17 cellular contexts compared by ENCODE assay signal in genomic region chr18:74731097-74731496, GRCh38.
DNase-seq lines count a peak whose midpoint lies in the region; ATAC-seq and TF ChIP-seq lines count a peak whose summit lies in the region.
"Had no signal": no experiment of that assay in that cellular context is flagged by ENCODE, and none has a peak within 500 bp of the region (broad histone marks: within the 10 kb centered on the region; RNA-seq: fewer than 3 reads in every experiment).

No MANE protein-coding gene starts in this region.

- CTCF ChIA-PET in AG04449 (lab: Yijun Ruan, JAX) (no interaction called here), IMR-90 (lab: Yijun Ruan, JAX) (no interaction called here)
- CTCF ChIA-PET in activated CD4-positive, alpha-beta T cell treated with anti-CD3 and anti-CD28 coated beads for 36 hours (lab: Charles Lee) = no interaction called here

- H3K14ac ChIP-seq in IMR-90 (replicated peaks; ENCODE audit: low read depth, low read length) = no peak overlapping the region

- H2BK15ac ChIP-seq in IMR-90 (ENCODE audit: low read depth, low read length) = no peak overlapping the region; the same call in 2 of the 3 replicates

- no peak overlapping the region for H4K91ac ChIP-seq in IMR-90 (ENCODE audit: insufficient read depth, low read depth, low read length)

- no peak overlapping the region for H3K9ac ChIP-seq in IMR-90 (ENCODE audit: low read depth, low read length)
- H3K9ac ChIP-seq: BLaER1 treated with 17β-estradiol and CSF1 and Interleukin-3, amounts not matched to agents 10 nM and 100 nM had no signal

- H3K4me1 ChIP-seq in IMR-90 (ENCODE audit: control insufficient read depth, insufficient read depth, low read length) = peaks cover 3% of the 10 kb centered on the region
- H3K4me1 ChIP-seq: BLaER1 treated with 17β-estradiol and CSF1 and Interleukin-3, amounts not matched to agents 10 nM and 100 nM; tibial nerve had no signal

- no peaks in the 10 kb centered on the region for H3K36me3 ChIP-seq in IMR-90 (ENCODE audit: control insufficient read depth, insufficient read depth, low read length)
- H3K36me3 ChIP-seq: tibial nerve had no signal

- H4K20me1 ChIP-seq in IMR-90 (ENCODE audit: insufficient read depth, low read length) = no peaks in the 10 kb centered on the region
- H4K20me1 ChIP-seq: BLaER1 treated with 17β-estradiol and CSF1 and Interleukin-3, amounts not matched to agents 10 nM and 100 nM had no signal

- TF ChIP-seq RAD21 in IMR-90 (IDR thresholded peaks at IDR 0.05; ENCODE audit: low read length) = no peak

- H3K27me3 Mint-ChIP-seq in activated CD4-positive, alpha-beta T cell treated with anti-CD3 and anti-CD28 coated beads for 36 hours = no peaks in the 10 kb centered on the region
- H3K27me3 Mint-ChIP-seq: activated naive CD4-positive, alpha-beta T cell treated with anti-CD3 and anti-CD28 coated beads, Interleukin-2, amount 10 ng/mL, durations not matched to agents 7 days and 5 days had no signal

- POLR2A ChIA-PET in AG04449 (lab: Yijun Ruan, JAX) (no interaction called here), IMR-90 (lab: Charles Lee; ENCODE audit: unreplicated experiment) (no interaction called here)
- POLR2A ChIA-PET in activated CD4-positive, alpha-beta T cell treated with anti-CD3 and anti-CD28 coated beads for 36 hours (lab: Charles Lee) = no interaction called here

- peak overlapping the region; percentile 19; the same call in 1 of the 2 replicates for H3K27ac ChIP-seq in IMR-90 (ENCODE audit: insufficient read depth, low read length)
- H3K27ac ChIP-seq: BLaER1 treated with 17β-estradiol and CSF1 and Interleukin-3, amounts not matched to agents 10 nM and 100 nM; tibial nerve had no signal

- peaks cover 7% of the 10 kb centered on the region for H3K4me1 Mint-ChIP-seq in activated CD4-positive, alpha-beta T cell treated with anti-CD3 and anti-CD28 coated beads for 36 hours

- H3K56ac ChIP-seq in IMR-90 (ENCODE audit: extremely low read depth, insufficient read depth, low read length) = no peak overlapping the region

- H3K27ac Mint-ChIP-seq in activated CD4-positive, alpha-beta T cell treated with anti-CD3 and anti-CD28 coated beads for 36 hours = no peak overlapping the region
- H3K27ac Mint-ChIP-seq: activated naive CD4-positive, alpha-beta T cell treated with anti-CD3 and anti-CD28 coated beads, Interleukin-2, amount 10 ng/mL, durations not matched to agents 7 days and 5 days; natural killer cell had no signal

- H2AK9ac ChIP-seq in IMR-90 (replicated peaks; ENCODE audit: low read depth, low read length, poor library complexity) = no peak overlapping the region

- no peak overlapping the region for H3K23ac ChIP-seq in IMR-90 (ENCODE audit: low read depth, low read length)

- no peaks in the 10 kb centered on the region for H3K9me3 ChIP-seq in IMR-90 (ENCODE audit: control insufficient read depth, insufficient read depth, low read length)
- H3K9me3 ChIP-seq: BLaER1 treated with 17β-estradiol and CSF1 and Interleukin-3, amounts not matched to agents 10 nM and 100 nM; tibial nerve had no signal

- no peaks in the 10 kb centered on the region for H3K9me3 Mint-ChIP-seq in activated CD4-positive, alpha-beta T cell treated with anti-CD3 and anti-CD28 coated beads for 36 hours (ENCODE audit: low read depth)
- H3K9me3 Mint-ChIP-seq: activated naive CD4-positive, alpha-beta T cell treated with anti-CD3 and anti-CD28 coated beads, Interleukin-2, amount 10 ng/mL, durations not matched to agents 7 days and 5 days; natural killer cell had no signal

- H3K4me3 Mint-ChIP-seq in activated CD4-positive, alpha-beta T cell treated with anti-CD3 and anti-CD28 coated beads for 36 hours = no peak overlapping the region
- H3K4me3 Mint-ChIP-seq: activated naive CD4-positive, alpha-beta T cell treated with anti-CD3 and anti-CD28 coated beads, Interleukin-2, amount 10 ng/mL, durations not matched to agents 7 days and 5 days; natural killer cell had no signal

- H3K79me1 ChIP-seq in IMR-90 (ENCODE audit: low read depth in 1 of 2, low read length in 2 of 2) = peaks cover 20 to 45% of the 10 kb centered on the region in 2 experiments

- peaks cover 14% of the 10 kb centered on the region for H3K9me1 ChIP-seq in IMR-90 (ENCODE audit: insufficient read depth, low read length)

- no peak overlapping the region for H2BK20ac ChIP-seq in IMR-90 (ENCODE audit: low read depth, low read length)

- intact Hi-C loops in IMR-90 (cut with micrococcal nuclease) (no loop called here), posterior vena cava (cut with DNase I) (no loop called here)
- intact Hi-C loops in activated CD4-positive, alpha-beta T cell treated with anti-CD3 and anti-CD28 coated beads for 36 hours (cut with DNase I, micrococcal nuclease) = no loop called here

- no peak for TF ChIP-seq POLR2A in IMR-90 (IDR thresholded peaks at IDR 0.05; ENCODE audit: low read depth, low read length)

- peak overlapping the region; percentile 80 for H2BK5ac ChIP-seq in IMR-90 (ENCODE audit: low read depth, low read length, poor library complexity, severe bottlenecking)

- no peak overlapping the region for H2AK5ac ChIP-seq in IMR-90 (ENCODE audit: low read depth, low read length)

- no peak overlapping the region for H3K4ac ChIP-seq in IMR-90 (ENCODE audit: low read depth, low read length)

- H4K8ac ChIP-seq in IMR-90 (ENCODE audit: low read depth in 2 of 2, low read length in 2 of 2) = no peak overlapping the region; a peak in 1 of 4 replicates

- dilution Hi-C loops in IMR-90 (cut with HindIII; ENCODE audit: low sequenced_read_pairs, unreplicated experiment) = no loop called here

- ATAC-seq in IMR-90 (ENCODE audit: low read depth) (peak; percentile 92), HG02678 (IDR thresholded peaks at IDR 0.05; ENCODE audit: unreplicated experiment) (no peak)
- ATAC-seq in activated CD4-positive, alpha-beta T cell treated with anti-CD3 and anti-CD28 coated beads for 36 hours = no peak
- ATAC-seq: left ventricle myocardium superior, natural killer cell had no signal

- H3K4me2 ChIP-seq in IMR-90 (ENCODE audit: low read depth, low read length) = no peak overlapping the region; the same call in 1 of the 2 replicates
- H3K4me2 ChIP-seq: BLaER1 treated with 17β-estradiol and CSF1 and Interleukin-3, amounts not matched to agents 10 nM and 100 nM had no signal

- WGBS in IMR-90 (ENCODE audit: extremely low coverage in 2 of 2, insufficient read length in 1 of 2), 2 experiments = no CpG with 5 or more reads among the region's 5 CpGs

- no TSS peak for BruUV-seq in IMR-90 (replicated peaks; lab: Mats Ljungman, UMichigan)

- no peak overlapping the region for H4K5ac ChIP-seq in IMR-90 (ENCODE audit: low read depth, low read length)

- in situ Hi-C loops in IMR-90 (cut with MboI; ENCODE audit: low sequenced_read_pairs) = no loop called here
- in situ Hi-C loops in astrocyte of the spinal cord (cut with HindIII; ENCODE audit: low sequenced_read_pairs) = no loop called here

- H2AFZ ChIP-seq in IMR-90 (replicated peaks; ENCODE audit: low read length, poor library complexity) = no peak overlapping the region

- DNase-seq in AG04449 (ENCODE audit: low read depth, low spot score) (peak; percentile 45), IMR-90 (peak; percentile 86), astrocyte of the spinal cord (ENCODE audit: low read depth, low spot score) (peak; percentile 51), hepatic stellate cell (ENCODE audit: low spot score) (peak; percentile 17), posterior vena cava (ENCODE audit: low spot score) (no peak)
- no peak for DNase-seq in stimulated activated CD4-positive, alpha-beta T cell treated with anti-CD3 and anti-CD28 coated beads, Interleukin-12 subunit alpha, Interleukin-12 subunit beta, amount 100 ng/mL, for 4 hours
- no peak for DNase-seq in activated CD4-positive, alpha-beta T cell treated with anti-CD3 and anti-CD28 coated beads for 36 hours
- DNase-seq: activated CD4-positive, alpha-beta T cell treated with anti-CD3 and anti-CD28 coated beads for 4 hours; activated naive CD4-positive, alpha-beta T cell treated with anti-CD3 and anti-CD28 coated beads, Interleukin-2, amount 10 ng/mL, durations not matched to agents 7 days and 5 days; caudate nucleus; hypothalamus; left ventricle myocardium superior; natural killer cell; SHP77 had no signal

- no peak overlapping the region for H3K18ac ChIP-seq in IMR-90 (ENCODE audit: low read depth, low read length)

- H3K36me3 Mint-ChIP-seq in activated CD4-positive, alpha-beta T cell treated with anti-CD3 and anti-CD28 coated beads for 36 hours (ENCODE audit: low read depth) = peaks cover 15% of the 10 kb centered on the region
- H3K36me3 Mint-ChIP-seq: natural killer cell had no signal

- no peak overlapping the region; the same call in 1 of the 2 replicates for H2BK120ac ChIP-seq in IMR-90 (ENCODE audit: low read depth, low read length)

- H3K27me3 ChIP-seq in IMR-90 (ENCODE audit: control insufficient read depth, insufficient read depth, low read length) = no peaks in the 10 kb centered on the region
- H3K27me3 ChIP-seq: BLaER1 treated with 17β-estradiol and CSF1 and Interleukin-3, amounts not matched to agents 10 nM and 100 nM; tibial nerve had no signal

- no peak overlapping the region for H3K4me3 ChIP-seq in AG04449 (ENCODE audit: low read depth, low read length)
- H3K4me3 ChIP-seq in IMR-90 (ENCODE audit: insufficient read depth, low read depth, low read length) = no peak overlapping the region
- no peak overlapping the region for H3K4me3 ChIP-seq in astrocyte of the spinal cord (ENCODE audit: low read depth, low read length)
- H3K4me3 ChIP-seq: BLaER1 treated with 17β-estradiol and CSF1 and Interleukin-3, amounts not matched to agents 10 nM and 100 nM; tibial nerve had no signal

- no peak for TF ChIP-seq CTCF in AG04449 (IDR thresholded peaks at IDR 0.05; ENCODE audit: insufficient read depth, low read length, missing control alignments)
- no peak for TF ChIP-seq CTCF in IMR-90 (conservative IDR thresholded peaks at IDR 0.05; ENCODE audit: low read depth, low read length)
- TF ChIP-seq CTCF in astrocyte of the spinal cord (IDR thresholded peaks at IDR 0.05; ENCODE audit: low read depth, low read length) = no peak

TF ChIP-seq in IMR-90, 13 proteins besides CTCF, POLR2A, EP300 and RAD21:
- 0 out of 2 replicates have a peak, but pooled peaks have one; percentile 2 for TF ChIP-seq FOS (IDR thresholded peaks at IDR 0.05; ENCODE audit: low read depth, low read length)
- TF ChIP-seq ELK1 (IDR thresholded peaks at IDR 0.05; ENCODE audit: borderline replicate concordance, low read depth, low read length) = no peak

Comparison
In these comparisons a context has a peak if more than half of its experiments do, and no peak if none do; other contexts are left out.
1. DNase-seq: peak in AG04449 (single experiment), IMR-90 (single experiment), astrocyte of the spinal cord (single experiment) and hepatic stellate cell (single experiment); none in stimulated activated CD4-positive, alpha-beta T cell treated with anti-CD3 and anti-CD28 coated beads, Interleukin-12 subunit alpha, Interleukin-12 subunit beta, amount 100 ng/mL, for 4 hours (single experiment), activated CD4-positive, alpha-beta T cell treated with anti-CD3 and anti-CD28 coated beads for 36 hours (single experiment) and posterior vena cava (single experiment).